1 cellular context compared by ENCODE assay signal in the genomic region with DNA sequence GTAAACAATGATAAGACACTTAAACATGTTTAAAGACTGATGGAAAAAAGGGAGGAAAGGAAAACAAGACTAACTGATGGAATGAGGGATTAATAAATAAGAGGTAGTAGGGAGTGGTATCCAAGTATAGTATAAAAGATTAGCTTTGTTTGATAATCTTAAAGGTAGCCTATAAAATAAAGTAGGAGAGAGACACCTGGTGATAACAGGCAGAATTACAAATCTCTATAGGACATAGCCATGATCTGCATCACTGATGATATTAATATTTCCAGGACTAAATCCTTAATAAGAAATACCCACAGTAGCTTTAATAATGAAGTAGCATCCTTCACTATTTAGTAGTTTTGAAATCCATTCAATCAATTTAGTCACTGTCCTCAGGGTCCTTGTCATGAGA.
TF ChIP-seq lines count a peak whose summit lies in the region.

No MANE protein-coding gene starts in this region.

TF ChIP-seq in WTC11, 78 proteins besides CTCF, POLR2A, EP300 and RAD21 (continued from another document):
- no peak for TF ChIP-seq JUN (CRISPR knock-in tag; IDR thresholded peaks at IDR 0.05)
- no peak for TF ChIP-seq OVOL2 (CRISPR knock-in tag; IDR thresholded peaks at IDR 0.05; ENCODE audit: borderline replicate concordance)
- no peak for TF ChIP-seq MAX (CRISPR knock-in tag; IDR thresholded peaks at IDR 0.05)
- TF ChIP-seq KAT7 (CRISPR knock-in tag; IDR thresholded peaks at IDR 0.05; ENCODE audit: borderline replicate concordance): no peak
